Comparison of ENCODE assay signal across 21 cellular contexts in genomic region chr4:726816-727215, GRCh38. TPM values are rescaled to one million over a fixed set of nuclear protein-coding genes. Genes with fewer than 3 reads are reported as not detected.
DNase-seq lines count a peak whose midpoint lies in the region; ATAC-seq and TF ChIP-seq lines count a peak whose summit lies in the region.
"Had no signal": no experiment of that assay in that cellular context is flagged by ENCODE, and none has a peak within 500 bp of the region (broad histone marks: within the 10 kb centered on the region; RNA-seq: fewer than 3 reads in every experiment).

No MANE protein-coding gene starts in this region.

- H3K27ac Mint-ChIP-seq in IgD-negative memory B cell (peak overlapping the region in 2 of 3 donors; percentile 42 to 78), neural crest cell (ENCODE audit: unreplicated experiment) (peak overlapping the region; percentile 92)
- H3K27ac Mint-ChIP-seq: activated naive CD8-positive, alpha-beta T cell treated with anti-CD3 and anti-CD28 coated beads, Interleukin-2, amount 10 ng/mL, durations not matched to agents 7 days and 5 days had no signal

- intact Hi-C loops in dorsolateral prefrontal cortex (cut with DNase I): no loop called here

- no peak for TF ChIP-seq CTCF in dorsolateral prefrontal cortex (IDR thresholded peaks at IDR 0.05 in 54 of 56, conservative IDR thresholded peaks at IDR 0.05 in 2 of 56; ENCODE audit: low read depth in 1 of 56, partially characterized antibody in 56 of 56)
- TF ChIP-seq CTCF in neural crest cell (conservative IDR thresholded peaks at IDR 0.05): no peak

- peaks cover 96% of the 10 kb centered on the region for H4K20me1 ChIP-seq in BLaER1

- DNase-seq in dorsolateral prefrontal cortex (peak in 2 of 10 donors; percentile 37 to 48), neural crest cell (ENCODE audit: low read depth, low spot score) (no peak), middle frontal gyrus (ENCODE audit: extremely low spot score, low spot score) (no peak), D341Med (ENCODE audit: low spot score) (no peak), T1000 (lab: John Stamatoyannopoulos, UW) (no peak)
- DNase-seq: activated CD4-positive, CD25-positive, alpha-beta regulatory T cell; activated naive CD8-positive, alpha-beta T cell treated with anti-CD3 and anti-CD28 coated beads, Interleukin-2, amount 10 ng/mL, durations not matched to agents 7 days and 5 days; cortex of kidney; DND-41; mesendoderm; NCI-H1105; NCI-H446 treated with DMSO at 0.1 percent for 48 hours; stimulated activated CD4-positive, alpha-beta T cell treated with anti-CD3 and anti-CD28 coated beads, Interleukin-2, amount 100 ng/mL, for 24 hours; stimulated activated CD8-positive, alpha-beta memory T cell treated with anti-CD3 and anti-CD28 coated beads, Interleukin-4, amount 100 ng/mL, for 48 hours; SW 1271 had no signal

- H3K27ac ChIP-seq in BLaER1: no peak overlapping the region
- peak overlapping the region in 54 of 59 donors; percentile 49 to 90 (median 75) for H3K27ac ChIP-seq in dorsolateral prefrontal cortex
- H3K27ac ChIP-seq: prostate gland had no signal

- H3K36me3 ChIP-seq in BLaER1: peaks cover 90% of the 10 kb centered on the region
- H3K36me3 ChIP-seq: prostate gland had no signal

- H3K4me2 ChIP-seq in BLaER1: peak overlapping the region; percentile 19; the same call in 1 of the 2 replicates

- no peak overlapping the region for H3K9ac ChIP-seq in BLaER1

- no peak for ATAC-seq in GM18502 (IDR thresholded peaks at IDR 0.05; ENCODE audit: poor library complexity, unreplicated experiment)

- H3K4me1 Mint-ChIP-seq in IgD-negative memory B cell (peaks cover 0 to 8% (median 5%) of the 10 kb centered on the region in 3 donors), neural crest cell (peaks cover 6% of the 10 kb centered on the region)

- H3K27me3 Mint-ChIP-seq in IgD-negative memory B cell: no peaks in the 10 kb centered on the region
- H3K27me3 Mint-ChIP-seq in neural crest cell (ENCODE audit: low read depth): no peaks in the 10 kb centered on the region
- H3K27me3 Mint-ChIP-seq: activated naive CD8-positive, alpha-beta T cell treated with anti-CD3 and anti-CD28 coated beads, Interleukin-2, amount 10 ng/mL, durations not matched to agents 7 days and 5 days had no signal

- peaks cover 3% of the 10 kb centered on the region for H3K36me3 Mint-ChIP-seq in IgD-negative memory B cell
- H3K36me3 Mint-ChIP-seq in neural crest cell (ENCODE audit: low read depth): peaks cover 11% of the 10 kb centered on the region

- H3K4me3 ChIP-seq in BLaER1: no peak overlapping the region
- peak overlapping the region in 10 of 59 donors; percentile 8 to 24 (median 12) for H3K4me3 ChIP-seq in dorsolateral prefrontal cortex
- H3K4me3 ChIP-seq: prostate gland, tibial nerve had no signal

- H3K4me3 Mint-ChIP-seq in IgD-negative memory B cell (no peak overlapping the region), neural crest cell (peak overlapping the region; percentile 26)
- H3K4me3 Mint-ChIP-seq: activated naive CD8-positive, alpha-beta T cell treated with anti-CD3 and anti-CD28 coated beads, Interleukin-2, amount 10 ng/mL, durations not matched to agents 7 days and 5 days had no signal

- H3K9me3 ChIP-seq in BLaER1: peaks cover 6% of the 10 kb centered on the region; the same call in 1 of the 2 replicates
- H3K9me3 ChIP-seq: prostate gland, tibial nerve had no signal

- H3K27me3 ChIP-seq in BLaER1 (no peaks in the 10 kb centered on the region), dorsolateral prefrontal cortex (no peaks in the 10 kb centered on the region)
- H3K27me3 ChIP-seq: tibial nerve had no signal

- H3K4me1 ChIP-seq in BLaER1: peaks cover 15% of the 10 kb centered on the region
- H3K4me1 ChIP-seq: prostate gland had no signal

- H3K9me3 Mint-ChIP-seq in IgD-negative memory B cell (no peaks in the 10 kb centered on the region), neural crest cell (no peaks in the 10 kb centered on the region)
- H3K9me3 Mint-ChIP-seq: activated naive CD8-positive, alpha-beta T cell treated with anti-CD3 and anti-CD28 coated beads, Interleukin-2, amount 10 ng/mL, durations not matched to agents 7 days and 5 days had no signal

RNA-seq across cellular contexts. Expression of gene PCGF3, which starts 21.2 kb away (rescaled TPM):
- 6.1 TPM for polyA plus RNA-seq in IgD-negative memory B cell
- total RNA-seq in dorsolateral prefrontal cortex: 10 to 100 TPM; 32.0 to 54.7 (median 45.0) TPM
- total RNA-seq in neural crest cell: 58.5 and 61.2 TPM in 2 replicates

RNA-seq across cellular contexts. Expression of gene SLC49A3, which starts 37.9 kb away (rescaled TPM):
- polyA plus RNA-seq in IgD-negative memory B cell: 0.97 TPM
- 10 to 100 TPM in 10 of 120 experiments, 1 to 10 TPM in 110; 2.7 to 12.4 (median 5.8) TPM for total RNA-seq in dorsolateral prefrontal cortex
- total RNA-seq in neural crest cell: 0.77 and 0.91 TPM in 2 replicates
- total RNA-seq: OCI-LY7 had no signal

RNA-seq across cellular contexts. Expression of gene MYL5, which starts 52.5 kb away (rescaled TPM):
- polyA plus RNA-seq in IgD-negative memory B cell: 8.3 TPM
- 10 to 100 TPM in 92 of 120 experiments, 1 to 10 TPM in 28; 5.0 to 32.6 (median 13.8) TPM for total RNA-seq in dorsolateral prefrontal cortex
- total RNA-seq in neural crest cell: 10.6 and 10.8 TPM in 2 replicates

RNA-seq across cellular contexts. Expression of gene ATP5ME, which starts 52.7 kb away (rescaled TPM):
- 430 TPM for polyA plus RNA-seq in IgD-negative memory B cell
- 100 to 1,000 TPM; 167 to 373 (median 261) TPM for total RNA-seq in dorsolateral prefrontal cortex
- 278 and 281 TPM in 2 replicates for total RNA-seq in neural crest cell
